9 cellular contexts compared by ENCODE assay signal in genomic region chr4:143091862-143092261, GRCh38.
"Had no signal": no experiment of that assay in that cellular context is flagged by ENCODE, and none has a peak within 500 bp of the region (broad histone marks: within the 10 kb centered on the region; RNA-seq: fewer than 3 reads in every experiment).

No MANE protein-coding gene starts in this region.

- H3K36me3 ChIP-seq: HAP-1 had no signal

- H3K4me3 ChIP-seq: HAP-1, K562 had no signal

- DNase-seq: GOT3, HFFc6, IMR-90, KG1 had no signal

- FAIRE-seq: H54, HTR-8/SVneo, K562 had no signal

- ATAC-seq: HCT116, K562 had no signal

- H3K4me3 Mint-ChIP-seq: HFFc6 had no signal

- H3K9me3 Mint-ChIP-seq: HFFc6 had no signal

- H3K27ac Mint-ChIP-seq: HFFc6 had no signal
